Comparison of ENCODE assay signal across 14 cellular contexts in the genomic region with DNA sequence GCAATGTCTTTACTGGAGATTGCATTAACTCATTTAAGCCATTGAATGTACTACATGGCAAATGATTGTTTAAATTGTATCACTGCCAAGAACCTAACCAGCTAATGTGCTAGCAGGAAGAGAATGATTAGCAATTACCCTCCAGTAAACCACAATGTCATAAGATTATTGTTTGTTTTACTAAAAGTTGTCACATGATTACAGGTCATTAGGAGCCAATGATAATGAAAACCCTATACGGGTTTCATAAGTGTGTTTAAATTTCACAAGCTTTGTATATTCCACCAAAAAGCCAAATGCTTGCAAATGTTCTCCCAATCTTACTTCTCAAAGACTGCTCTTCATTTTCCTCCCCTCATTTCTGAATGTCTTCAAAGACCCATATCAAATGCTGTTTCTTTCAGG.
A peak's percentile ranks its signal among the peaks of the same experiment; 100 is the strongest.
DNase-seq lines count a peak whose midpoint lies in the region; ATAC-seq and TF ChIP-seq lines count a peak whose summit lies in the region.
"Had no signal": no experiment of that assay in that cellular context is flagged by ENCODE, and none has a peak within 500 bp of the region (broad histone marks: within the 10 kb centered on the region; RNA-seq: fewer than 3 reads in every experiment).

No MANE protein-coding gene starts in this region.

- DNase-seq in DMS153 treated with DMSO at 0.1 percent for 48 hours (lab: John Stamatoyannopoulos, UW; ENCODE audit: unreplicated experiment) (peak; percentile 67), NCI-H1105 treated with DMSO at 0.1 percent for 48 hours (lab: John Stamatoyannopoulos, UW) (peak; percentile 86), amniotic epithelial cell (ENCODE audit: low read depth) (peak; percentile 9), iris pigment epithelial cell (ENCODE audit: low read depth) (peak; percentile 54), GM10248 (ENCODE audit: extremely low spot score) (no peak), iPS-NIHi7 (ENCODE audit: extremely low spot score) (no peak), head of caudate nucleus (no peak)
- DNase-seq: activated CD4-positive, alpha-beta T cell treated with anti-CD3 and anti-CD28 coated beads, Interleukin-2, amount 10 ng/mL, durations not matched to agents 24 days and 14 days; activated gamma-delta T cell; CD4-positive, alpha-beta T cell; glutamatergic neuron; stimulated activated naive B cell treated with anti-CD40 and anti-IgM and Interleukin-4, amounts not matched to agents 10 μg/mL and 1 μg/mL and 100 μg/mL, for 72 hours had no signal

- TF ChIP-seq CTCF in GM10248 (IDR thresholded peaks at IDR 0.05; ENCODE audit: control extremely low read depth, extremely low read depth, low read depth, missing control alignments), result no peak

- CTCF ChIA-PET in GM10248 (lab: Yijun Ruan, JAX), result interaction anchor here (1.8 kb wide), 1 partner anchor 9 kb away, joined by 3 read pairs; no protein-coding TSS in a partner anchor

- intact Hi-C loops in head of caudate nucleus (cut with DNase I), result no loop called here

- POLR2A ChIA-PET in GM10248 (lab: Yijun Ruan, JAX), result no interaction called here

- no peak for ATAC-seq in GM21423 (IDR thresholded peaks at IDR 0.05; ENCODE audit: unreplicated experiment)
- ATAC-seq: HCT116; stimulated activated naive B cell treated with anti-CD40 and anti-IgM and Interleukin-4, amounts not matched to agents 10 μg/mL and 1 μg/mL and 100 μg/mL, for 72 hours had no signal

Comparison
In these comparisons a context has a peak if more than half of its experiments do, and no peak if none do; other contexts are left out.
1. DNase-seq: peak in DMS153 treated with DMSO at 0.1 percent for 48 hours (single experiment), NCI-H1105 treated with DMSO at 0.1 percent for 48 hours (single experiment), amniotic epithelial cell (single experiment) and iris pigment epithelial cell (single experiment); none in GM10248 (single experiment), iPS-NIHi7 (single experiment) and head of caudate nucleus (0 of 42).